1 cellular context compared by ENCODE assay signal in genomic region chr4:149997881-149998421, GRCh38.
TF ChIP-seq lines count a peak whose summit lies in the region.

No MANE protein-coding gene starts in this region.

TF ChIP-seq in IMR-90, 13 proteins besides CTCF, POLR2A, EP300 and RAD21 (continued from another document):
- TF ChIP-seq ELK1 (IDR thresholded peaks at IDR 0.05; ENCODE audit: borderline replicate concordance, low read depth, low read length) (no peak), MXI1 (IDR thresholded peaks at IDR 0.05; ENCODE audit: borderline replicate concordance, low read depth, low read length) (no peak), BHLHE40 (IDR thresholded peaks at IDR 0.05; ENCODE audit: low read depth, low read length) (peak; percentile 33; the same call in 1 of the 2 replicates)
